ENCODE assay signal across 8 cellular contexts in the genomic region with DNA sequence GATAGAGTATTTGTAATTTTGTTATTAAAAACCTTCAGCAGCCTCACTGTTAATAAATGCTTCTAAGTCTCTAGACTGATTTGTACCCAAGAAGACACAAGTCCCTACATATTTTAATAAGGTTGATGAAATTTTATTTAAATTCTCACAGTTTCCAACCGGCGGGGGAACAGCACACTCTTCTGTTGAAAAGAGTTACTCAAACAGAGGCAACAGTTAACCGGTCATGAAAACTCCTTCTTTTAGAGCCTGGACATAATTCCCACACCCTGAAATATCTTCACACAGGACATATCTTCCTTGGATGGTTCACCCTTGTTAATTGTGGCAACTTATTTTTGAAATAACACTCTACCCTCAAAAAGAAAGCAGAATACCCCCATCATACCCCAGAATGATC.
DNase-seq lines count a peak whose midpoint lies in the region; ATAC-seq and TF ChIP-seq lines count a peak whose summit lies in the region.

No MANE protein-coding gene starts in this region.

- no peaks in the 10 kb centered on the region for H3K4me1 ChIP-seq in colonic mucosa
- H3K4me1 ChIP-seq in lower lobe of right lung, result peaks cover 25% of the 10 kb centered on the region
- H3K4me1 ChIP-seq in suprapubic skin, result peaks cover 12% of the 10 kb centered on the region

- ATAC-seq in lower lobe of right lung (peak; percentile 47 to 80), GM21528 (IDR thresholded peaks at IDR 0.05; ENCODE audit: low FRiP score, unreplicated experiment) (no peak)

- TF ChIP-seq CTCF in colonic mucosa (IDR thresholded peaks at IDR 0.05), result peak; percentile 38
- TF ChIP-seq CTCF in lower lobe of right lung (IDR thresholded peaks at IDR 0.05), result no peak
- TF ChIP-seq CTCF in suprapubic skin (IDR thresholded peaks at IDR 0.05), result no peak

- H3K27ac ChIP-seq in colonic mucosa, result peak overlapping the region; percentile 63
- H3K27ac ChIP-seq in lower lobe of right lung, result no peak overlapping the region
- no peak overlapping the region for H3K27ac ChIP-seq in suprapubic skin

- H3K9me3 ChIP-seq in colonic mucosa, result no peaks in the 10 kb centered on the region
- H3K9me3 ChIP-seq in lower lobe of right lung, result no peaks in the 10 kb centered on the region
- no peaks in the 10 kb centered on the region for H3K9me3 ChIP-seq in suprapubic skin

- 63% methylated on average over 3 of the region's 3 CpGs for WGBS in suprapubic skin

- peak; percentile 45 for DNase-seq in stimulated activated CD4-positive, alpha-beta T cell treated with anti-CD3 and anti-CD28 coated beads, Interleukin-15, amount 100 ng/mL, for 24 hours
- no peak for DNase-seq in stimulated activated CD4-positive, alpha-beta T cell treated with anti-CD3 and anti-CD28 coated beads, Interleukin-12 subunit alpha, Interleukin-12 subunit beta, amount 100 ng/mL, for 4 hours
- DNase-seq in colonic mucosa (no peak), lower lobe of right lung (no peak), suprapubic skin (ENCODE audit: low spot score in 2 of 2) (no peak), cerebellar cortex (ENCODE audit: low spot score) (no peak), cerebellar nuclear complex (lab: John Stamatoyannopoulos, UW) (no peak)

- peak overlapping the region; percentile 18 for H3K4me3 ChIP-seq in colonic mucosa
- peak overlapping the region; percentile 48 for H3K4me3 ChIP-seq in lower lobe of right lung
- peak overlapping the region; percentile 29 for H3K4me3 ChIP-seq in suprapubic skin

- no peak for TF ChIP-seq POLR2A in suprapubic skin (IDR thresholded peaks at IDR 0.05)

- H3K27me3 ChIP-seq in colonic mucosa (no peaks in the 10 kb centered on the region), lower lobe of right lung (ENCODE audit: low read depth) (no peaks in the 10 kb centered on the region), suprapubic skin (no peaks in the 10 kb centered on the region)

- H3K9ac ChIP-seq in colonic mucosa (ENCODE audit: low read depth in 2 of 2, low read length in 2 of 2), result peak overlapping the region in 1 of 2 donors; percentile 9

- intact Hi-C loops in colonic mucosa (cut with DNase I) (loop anchor here (10.0 kb wide), 2 partner anchors 280 to 300 kb away; partner anchors contain the start of gene FOXP1), lower lobe of right lung (cut with DNase I) (no loop called here)

- no peak for TF ChIP-seq EP300 in suprapubic skin (IDR thresholded peaks at IDR 0.05)

- no peaks in the 10 kb centered on the region for H3K36me3 ChIP-seq in colonic mucosa
- no peaks in the 10 kb centered on the region for H3K36me3 ChIP-seq in lower lobe of right lung
- no peaks in the 10 kb centered on the region for H3K36me3 ChIP-seq in suprapubic skin
